In the genomic region with DNA sequence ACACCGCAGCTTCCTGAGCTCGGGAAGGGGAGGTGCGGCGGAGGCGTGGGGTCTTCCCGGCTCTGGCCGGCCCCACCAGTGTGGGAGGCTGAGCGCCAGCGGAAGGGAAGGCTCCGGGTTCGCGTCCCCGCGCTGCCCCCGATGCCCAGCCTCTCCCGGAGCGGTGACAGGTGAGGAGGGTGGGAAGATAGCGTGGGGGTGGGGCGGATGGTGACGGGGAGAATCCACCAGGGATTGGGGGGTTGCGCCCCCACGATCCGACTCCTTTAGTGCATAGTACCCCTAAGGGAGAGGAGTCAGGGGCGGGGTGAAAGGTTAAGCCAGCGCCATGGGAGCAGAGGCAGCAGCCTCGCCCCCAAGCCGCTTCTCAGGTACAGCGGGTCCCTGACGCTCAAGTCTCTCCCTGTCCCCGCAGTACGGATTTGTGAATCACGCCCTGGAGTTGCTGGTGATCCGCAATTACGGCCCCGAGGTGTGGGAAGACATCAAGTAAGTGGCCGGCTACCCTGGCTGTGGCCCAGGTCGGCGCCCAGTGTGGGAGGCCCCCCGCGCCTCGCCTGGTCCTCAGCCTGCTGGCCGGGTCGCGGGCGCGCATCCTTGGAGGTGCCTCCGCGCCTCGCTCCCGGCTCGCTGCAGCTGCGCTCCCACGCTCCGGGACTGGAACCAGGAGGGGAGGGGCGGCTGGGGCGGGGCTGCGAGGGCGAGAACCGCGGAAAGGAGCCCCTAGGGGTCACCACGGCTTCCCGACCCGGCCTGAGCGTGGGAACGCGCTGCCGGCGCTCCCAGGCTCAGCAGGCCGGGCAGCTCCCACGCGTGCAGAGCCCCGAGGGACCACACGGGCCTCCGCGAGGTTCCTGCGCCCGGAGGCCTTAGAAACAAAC, we compare ENCODE assay signal across 8 cellular contexts. TPM values are rescaled to one million over a fixed set of nuclear protein-coding genes. Genes with fewer than 3 reads are reported as not detected.
DNase-seq lines count a peak whose midpoint lies in the region; ATAC-seq, FAIRE-seq and TF ChIP-seq lines count a peak whose summit lies in the region.

No MANE protein-coding gene starts in this region.

- H3K27me3 Mint-ChIP-seq in activated CD8-positive, alpha-beta T cell treated with anti-CD3 and anti-CD28 coated beads for 36 hours: peaks cover 28% of the 10 kb centered on the region

- ATAC-seq in GM19023 (IDR thresholded peaks at IDR 0.05; ENCODE audit: unreplicated experiment) (peak; percentile 21), HG03354 (IDR thresholded peaks at IDR 0.05; ENCODE audit: poor library complexity, severe bottlenecking, unreplicated experiment) (peak; percentile 32), HG03108 (IDR thresholded peaks at IDR 0.05; ENCODE audit: unreplicated experiment) (no peak), GM19328 (IDR thresholded peaks at IDR 0.05; ENCODE audit: unreplicated experiment) (no peak)
- no peak for ATAC-seq in activated CD8-positive, alpha-beta T cell treated with anti-CD3 and anti-CD28 coated beads for 36 hours

- H3K9me3 Mint-ChIP-seq in activated CD8-positive, alpha-beta T cell treated with anti-CD3 and anti-CD28 coated beads for 36 hours: no peaks in the 10 kb centered on the region

- no peak for TF ChIP-seq RAD21 in neural cell (conservative IDR thresholded peaks at IDR 0.05)

- intact Hi-C loops in activated CD8-positive, alpha-beta T cell treated with anti-CD3 and anti-CD28 coated beads for 36 hours (cut with micrococcal nuclease): no loop called here

- H4K20me1 ChIP-seq in neural cell (ENCODE audit: insufficient read depth): no peaks in the 10 kb centered on the region

- DNase-seq in AG10803 (ENCODE audit: low read depth) (peak; percentile 8), frontal cortex (ENCODE audit: low spot score in 2 of 2) (peak; percentile 59 to 62)
- peak; percentile 7 for DNase-seq in activated CD8-positive, alpha-beta T cell treated with anti-CD3 and anti-CD28 coated beads for 36 hours

- peak overlapping the region; percentile 46 for H3K27ac ChIP-seq in neural cell (ENCODE audit: low read length)

- H2AFZ ChIP-seq in neural cell (ENCODE audit: low read depth, low read length): peak overlapping the region; percentile 41

- no peaks in the 10 kb centered on the region for H3K9me2 ChIP-seq in neural cell (ENCODE audit: insufficient read depth, low read length)

- no peaks in the 10 kb centered on the region for H3K9me3 ChIP-seq in neural cell (ENCODE audit: low read length)

- POLR2A ChIA-PET in activated CD8-positive, alpha-beta T cell treated with anti-CD3 and anti-CD28 coated beads for 36 hours (lab: Charles Lee): no interaction called here

- no peaks in the 10 kb centered on the region for H3F3A ChIP-seq in neural cell (ENCODE audit: insufficient read depth, low read length, poor library complexity, severe bottlenecking)

- TF ChIP-seq EP300 in neural cell (conservative IDR thresholded peaks at IDR 0.05; ENCODE audit: poor library complexity, severe bottlenecking): no peak

- H3K4me2 ChIP-seq in neural cell (ENCODE audit: low read length): peak overlapping the region; percentile 41

- H3K4me3 ChIP-seq in AG10803 (ENCODE audit: low read length): peak overlapping the region; percentile 65
- H3K4me3 ChIP-seq in neural cell (ENCODE audit: low read length): peak overlapping the region; percentile 79

- no peak overlapping the region for H3K27ac Mint-ChIP-seq in activated CD8-positive, alpha-beta T cell treated with anti-CD3 and anti-CD28 coated beads for 36 hours

- no peaks in the 10 kb centered on the region for H3K36me3 Mint-ChIP-seq in activated CD8-positive, alpha-beta T cell treated with anti-CD3 and anti-CD28 coated beads for 36 hours (ENCODE audit: low read depth)

- TF ChIP-seq CTCF in AG10803 (conservative IDR thresholded peaks at IDR 0.05; ENCODE audit: low read length): no peak
- no peak for TF ChIP-seq CTCF in activated CD8-positive, alpha-beta T cell treated with anti-CD3 and anti-CD28 coated beads for 36 hours (IDR thresholded peaks at IDR 0.05)
- TF ChIP-seq CTCF in neural cell (IDR thresholded peaks at IDR 0.05; ENCODE audit: poor library complexity, severe bottlenecking): peak; percentile 10

- peaks cover 7% of the 10 kb centered on the region for H3K4me1 Mint-ChIP-seq in activated CD8-positive, alpha-beta T cell treated with anti-CD3 and anti-CD28 coated beads for 36 hours (ENCODE audit: low read depth)

- peak overlapping the region; percentile 67 for H3K9ac ChIP-seq in neural cell (ENCODE audit: low read length)

- peak overlapping the region; percentile 35 for H3K4me3 Mint-ChIP-seq in activated CD8-positive, alpha-beta T cell treated with anti-CD3 and anti-CD28 coated beads for 36 hours

- no peaks in the 10 kb centered on the region for H3K36me3 ChIP-seq in neural cell (ENCODE audit: insufficient read depth, low read length)

- no peaks in the 10 kb centered on the region for H3K79me2 ChIP-seq in neural cell (replicated peaks; ENCODE audit: insufficient read depth, low read length)

- CTCF ChIA-PET in activated CD8-positive, alpha-beta T cell treated with anti-CD3 and anti-CD28 coated beads for 36 hours (lab: Charles Lee): interaction anchor here (1.1 kb wide), 1 partner anchor 13 kb away, joined by 4 read pairs; no protein-coding TSS in a partner anchor

- no peak for FAIRE-seq in frontal cortex (lab: Jason Lieb, UNC)

- H3K27me3 ChIP-seq in neural cell (ENCODE audit: insufficient read depth, low read depth, low read length): peaks cover 14% of the 10 kb centered on the region

TF ChIP-seq in neural cell, 6 proteins besides CTCF, POLR2A, EP300 and RAD21:
- TF ChIP-seq POLR2AphosphoS5 (IDR thresholded peaks at IDR 0.05) (no peak), SMC3 (conservative IDR thresholded peaks at IDR 0.05; ENCODE audit: poor library complexity) (no peak), TAF1 (IDR thresholded peaks at IDR 0.05; ENCODE audit: low read depth) (no peak), EZH2 (IDR thresholded peaks at IDR 0.05; ENCODE audit: borderline replicate concordance, insufficient read depth, low read length, poor library complexity, severe bottlenecking) (no peak), MXI1 (conservative IDR thresholded peaks at IDR 0.05; ENCODE audit: poor library complexity, severe bottlenecking) (no peak), REST (IDR thresholded peaks at IDR 0.05; ENCODE audit: borderline replicate concordance) (no peak)
TF ChIP-seq in neural cell: peak in this region for 0.

RNA-seq across cellular contexts. Expression of gene GUCY1B1, which starts 0.8 kb away (rescaled TPM):
- total RNA-seq in activated CD8-positive, alpha-beta T cell treated with anti-CD3 and anti-CD28 coated beads for 36 hours: under 1 TPM; 0.16 to 0.27 TPM
- total RNA-seq in frontal cortex: 66.9 TPM
- 13.6 and 16.0 TPM in 2 replicates for polyA plus RNA-seq in neural cell
- 18.5 and 21.3 TPM in 2 replicates for polyA minus RNA-seq in neural cell

Comparison
In these comparisons a context has a peak if more than half of its experiments do, and no peak if none do; other contexts are left out.
1. DNase-seq: peak in every context shown above with its lines; median percentile 60 in frontal cortex; 8 in AG10803; 7 in activated CD8-positive, alpha-beta T cell treated with anti-CD3 and anti-CD28 coated beads for 36 hours.
2. ATAC-seq: peak in GM19023 (single experiment) and HG03354 (single experiment); none in activated CD8-positive, alpha-beta T cell treated with anti-CD3 and anti-CD28 coated beads for 36 hours (single experiment), HG03108 (single experiment) and GM19328 (single experiment).
3. RNA of gene GUCY1B1, which starts 0.8 kb away (total RNA-seq): 66.9 TPM in frontal cortex (single experiment); 0.16 to 0.27 TPM in activated CD8-positive, alpha-beta T cell treated with anti-CD3 and anti-CD28 coated beads for 36 hours; every median in the first group is over 10 times any median in the second.